In the genomic region with DNA sequence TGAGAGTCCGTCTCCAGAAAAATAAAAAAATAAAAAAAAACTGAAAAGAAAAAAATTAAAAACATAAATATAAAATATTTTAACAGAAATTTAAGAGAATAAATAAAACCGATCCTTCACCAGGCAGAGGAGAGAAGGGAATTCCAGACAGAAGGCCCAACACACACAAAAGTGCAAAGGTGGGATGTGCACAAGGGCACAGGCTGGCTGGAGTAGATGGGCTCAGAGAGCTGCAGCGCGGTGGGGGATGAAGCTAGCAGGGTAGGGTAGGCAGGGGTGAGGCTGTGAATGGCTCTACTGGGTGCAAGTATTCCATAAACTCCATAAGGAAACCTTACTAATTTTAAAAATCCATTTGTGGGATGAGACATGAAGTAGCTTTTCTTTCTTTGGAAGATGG, we compare ENCODE assay signal across 27 cellular contexts. TPM values are rescaled to one million over a fixed set of nuclear protein-coding genes. Genes with fewer than 3 reads are reported as not detected.
"Had no signal": no experiment of that assay in that cellular context is flagged by ENCODE, and none has a peak within 500 bp of the region (broad histone marks: within the 10 kb centered on the region; RNA-seq: fewer than 3 reads in every experiment).

No MANE protein-coding gene starts in this region.

- H3K4me1 Mint-ChIP-seq: mesothelial cell of epicardium had no signal

- ATAC-seq: esophagus mucosa, gastrocnemius medialis, heart right ventricle, left cardiac atrium, left lung, left ventricle myocardium superior, lower lobe of right lung, mucosa of descending colon had no signal

- H3K27ac Mint-ChIP-seq: mesothelial cell of epicardium had no signal

- H3K4me3 Mint-ChIP-seq: mesothelial cell of epicardium had no signal

- H3K36me3 ChIP-seq: esophagus squamous epithelium, gastrocnemius medialis, heart right ventricle, left lung, lower lobe of right lung had no signal

- H3K9me3 ChIP-seq: gastrocnemius medialis, lower lobe of right lung had no signal

- H3K27me3 ChIP-seq: dorsolateral prefrontal cortex, esophagus squamous epithelium, gastrocnemius medialis, heart right ventricle, left lung had no signal

- H3K27ac ChIP-seq: coronary artery, dorsolateral prefrontal cortex, epithelial cell of prostate, esophagus squamous epithelium, gastrocnemius medialis, heart right ventricle, left lung, lower lobe of right lung had no signal

- H3K4me1 ChIP-seq: gastrocnemius medialis had no signal

- DNase-seq: dermis blood vessel endothelial cell; dorsolateral prefrontal cortex; effector CD4-positive, alpha-beta T cell; effector memory CD4-positive, alpha-beta T cell; erythroblast; esophagus squamous epithelium; foreskin fibroblast; foreskin melanocyte; gastrocnemius medialis; glutamatergic neuron; head of caudate nucleus; heart right ventricle; hippocampal formation; left cardiac atrium; left lung; left ventricle myocardium superior; lower lobe of right lung; mesenchymal stem cell; mucosa of descending colon had no signal

- H3K4me3 ChIP-seq: coronary artery, dorsolateral prefrontal cortex, esophagus squamous epithelium, gastrocnemius medialis, heart right ventricle, left lung, lower lobe of right lung, mucosa of descending colon had no signal

RNA-seq across cellular contexts. Expression of gene MYH16, which starts 37.4 kb away (rescaled TPM):
- total RNA-seq: dermis blood vessel endothelial cell, esophagus mucosa, gastrocnemius medialis, heart right ventricle, left cardiac atrium, left lung, left ventricle myocardium superior, lower leg skin, lower lobe of right lung, lung microvascular endothelial cell, mesenteric fat pad, mucosa of descending colon, myocyte had no signal
- polyA plus RNA-seq: heart right ventricle had no signal
